ENCODE assay signal across 16 cellular contexts in the genomic region with DNA sequence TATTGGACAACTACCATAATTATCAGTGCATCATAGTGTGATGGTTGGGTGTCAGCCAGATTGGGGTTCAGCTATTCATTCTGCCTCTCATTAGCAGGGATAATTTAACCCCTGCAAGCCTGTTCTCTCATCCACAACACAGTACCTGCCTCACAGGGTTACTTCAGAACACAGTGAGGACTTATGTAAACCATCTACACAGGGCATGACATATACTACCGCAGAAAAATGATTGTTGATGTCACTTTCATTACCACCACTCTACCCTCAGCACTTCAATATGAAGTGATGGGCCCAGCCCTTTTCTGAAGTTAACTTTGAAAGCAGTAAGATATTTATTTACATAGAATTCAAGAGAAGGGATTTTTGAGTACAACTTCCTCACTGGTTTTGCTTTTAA. TPM values are rescaled to one million over a fixed set of nuclear protein-coding genes. Genes with fewer than 3 reads are reported as not detected.
DNase-seq lines count a peak whose midpoint lies in the region; ATAC-seq and TF ChIP-seq lines count a peak whose summit lies in the region.
"Had no signal": no experiment of that assay in that cellular context is flagged by ENCODE, and none has a peak within 500 bp of the region (broad histone marks: within the 10 kb centered on the region; RNA-seq: fewer than 3 reads in every experiment).

No MANE protein-coding gene starts in this region.

- H3K9me3 Mint-ChIP-seq in activated naive CD4-positive, alpha-beta T cell treated with anti-CD3 and anti-CD28 coated beads, Interleukin-2, amount 50 U/mL, for 24 hours: peaks cover 4% of the 10 kb centered on the region
- no peaks in the 10 kb centered on the region for H3K9me3 Mint-ChIP-seq in activated CD8-positive, alpha-beta T cell treated with anti-CD3 and anti-CD28 coated beads, Interleukin-2, amount 10 ng/mL, durations not matched to agents 7 days and 5 days (ENCODE audit: insufficient read depth)
- H3K9me3 Mint-ChIP-seq: activated B cell treated with CpG ODN at 0.5 μM for 24 hours; brain; stimulated activated naive B cell treated with anti-CD40 and anti-IgM and Interleukin-4, amounts not matched to agents 10 μg/mL and 1 μg/mL and 100 μg/mL, for 72 hours had no signal

- no peaks in the 10 kb centered on the region for H3K9me3 ChIP-seq in lower lobe of right lung
- H3K9me3 ChIP-seq in vagina: no peaks in the 10 kb centered on the region
- H3K9me3 ChIP-seq in colonic mucosa: no peaks in the 10 kb centered on the region

- no peak overlapping the region for H3K9ac ChIP-seq in colonic mucosa (ENCODE audit: low read depth in 2 of 2, low read length in 2 of 2)

- POLR2A ChIA-PET in activated CD8-positive, alpha-beta T cell treated with anti-CD3 and anti-CD28 coated beads, Interleukin-2, amount 10 ng/mL, durations not matched to agents 7 days and 5 days (lab: Charles Lee): interaction anchor here (1.0 to 9.9 kb wide), 4 partner anchors 10 to 119 kb away, joined by 3 to 223 read pairs (median 90); partner anchors contain the start of gene PRKCH

- H3K4me3 ChIP-seq in lower lobe of right lung (no peak overlapping the region), vagina (no peak overlapping the region), colonic mucosa (no peak overlapping the region)
- H3K4me3 ChIP-seq: hepatocyte had no signal

- no peak for TF ChIP-seq POLR2A in vagina (IDR thresholded peaks at IDR 0.05)

- H3K27me3 ChIP-seq in lower lobe of right lung (ENCODE audit: low read depth) (no peaks in the 10 kb centered on the region), vagina (no peaks in the 10 kb centered on the region), colonic mucosa (no peaks in the 10 kb centered on the region)
- H3K27me3 ChIP-seq: hepatocyte had no signal

- H3K36me3 ChIP-seq in lower lobe of right lung (no peaks in the 10 kb centered on the region), vagina (no peaks in the 10 kb centered on the region), colonic mucosa (no peaks in the 10 kb centered on the region)

- ATAC-seq in activated CD8-positive, alpha-beta T cell treated with anti-CD3 and anti-CD28 coated beads, Interleukin-2, amount 10 ng/mL, durations not matched to agents 7 days and 5 days: peak; percentile 45
- ATAC-seq in lower lobe of right lung: peak; percentile 67 to 68
- ATAC-seq: stimulated activated naive B cell treated with anti-CD40 and anti-IgM and Interleukin-4, amounts not matched to agents 10 μg/mL and 1 μg/mL and 100 μg/mL, for 72 hours had no signal

- peaks cover 11% of the 10 kb centered on the region for H3K36me3 Mint-ChIP-seq in activated naive CD4-positive, alpha-beta T cell treated with anti-CD3 and anti-CD28 coated beads, Interleukin-2, amount 50 U/mL, for 24 hours
- H3K36me3 Mint-ChIP-seq in activated CD8-positive, alpha-beta T cell treated with anti-CD3 and anti-CD28 coated beads, Interleukin-2, amount 10 ng/mL, durations not matched to agents 7 days and 5 days (ENCODE audit: low read depth): peaks cover 67% of the 10 kb centered on the region
- H3K36me3 Mint-ChIP-seq: brain; stimulated activated naive B cell treated with anti-CD40 and anti-IgM and Interleukin-4, amounts not matched to agents 10 μg/mL and 1 μg/mL and 100 μg/mL, for 72 hours had no signal

- peak overlapping the region; percentile 97 for H3K27ac Mint-ChIP-seq in activated naive CD4-positive, alpha-beta T cell treated with anti-CD3 and anti-CD28 coated beads, Interleukin-2, amount 50 U/mL, for 24 hours
- peak overlapping the region; percentile 88 for H3K27ac Mint-ChIP-seq in activated CD8-positive, alpha-beta T cell treated with anti-CD3 and anti-CD28 coated beads, Interleukin-2, amount 10 ng/mL, durations not matched to agents 7 days and 5 days
- H3K27ac Mint-ChIP-seq: activated B cell treated with CpG ODN at 0.5 μM for 24 hours; brain; stimulated activated naive B cell treated with anti-CD40 and anti-IgM and Interleukin-4, amounts not matched to agents 10 μg/mL and 1 μg/mL and 100 μg/mL, for 72 hours had no signal

- H3K27me3 Mint-ChIP-seq in activated naive CD4-positive, alpha-beta T cell treated with anti-CD3 and anti-CD28 coated beads, Interleukin-2, amount 50 U/mL, for 24 hours: no peaks in the 10 kb centered on the region
- H3K27me3 Mint-ChIP-seq in activated CD8-positive, alpha-beta T cell treated with anti-CD3 and anti-CD28 coated beads, Interleukin-2, amount 10 ng/mL, durations not matched to agents 7 days and 5 days (ENCODE audit: low read depth): no peaks in the 10 kb centered on the region
- H3K27me3 Mint-ChIP-seq: activated B cell treated with CpG ODN at 0.5 μM for 24 hours; stimulated activated naive B cell treated with anti-CD40 and anti-IgM and Interleukin-4, amounts not matched to agents 10 μg/mL and 1 μg/mL and 100 μg/mL, for 72 hours had no signal

- CTCF ChIA-PET in activated CD8-positive, alpha-beta T cell treated with anti-CD3 and anti-CD28 coated beads, Interleukin-2, amount 10 ng/mL, durations not matched to agents 7 days and 5 days (lab: Charles Lee): interaction anchor here (1.1 to 6.9 kb wide), 3 partner anchors 11 to 116 kb away, joined by 4 to 51 read pairs (median 22); partner anchors contain the start of gene PRKCH

- TF ChIP-seq CTCF in lower lobe of right lung (IDR thresholded peaks at IDR 0.05) (no peak), vagina (IDR thresholded peaks at IDR 0.05) (no peak), colonic mucosa (IDR thresholded peaks at IDR 0.05) (no peak)

- intact Hi-C loops in lower lobe of right lung (cut with DNase I) (no loop called here), vagina (cut with DNase I) (no loop called here), colonic mucosa (cut with DNase I) (no loop called here)

- H3K27ac ChIP-seq in lower lobe of right lung (peak overlapping the region; percentile 26), vagina (peak overlapping the region; percentile 56), colonic mucosa (no peak overlapping the region)
- H3K27ac ChIP-seq: hepatocyte had no signal

- H3K4me1 ChIP-seq in lower lobe of right lung: peaks cover 36% of the 10 kb centered on the region
- H3K4me1 ChIP-seq in vagina: peaks cover 30% of the 10 kb centered on the region
- no peaks in the 10 kb centered on the region for H3K4me1 ChIP-seq in colonic mucosa

- H3K4me1 Mint-ChIP-seq in activated naive CD4-positive, alpha-beta T cell treated with anti-CD3 and anti-CD28 coated beads, Interleukin-2, amount 50 U/mL, for 24 hours: peaks cover 85% of the 10 kb centered on the region
- peaks cover 85% of the 10 kb centered on the region for H3K4me1 Mint-ChIP-seq in activated CD8-positive, alpha-beta T cell treated with anti-CD3 and anti-CD28 coated beads, Interleukin-2, amount 10 ng/mL, durations not matched to agents 7 days and 5 days (ENCODE audit: low read depth)
- H3K4me1 Mint-ChIP-seq: activated B cell treated with CpG ODN at 0.5 μM for 24 hours; stimulated activated naive B cell treated with anti-CD40 and anti-IgM and Interleukin-4, amounts not matched to agents 10 μg/mL and 1 μg/mL and 100 μg/mL, for 72 hours had no signal

- no peak for DNase-seq in activated naive CD4-positive, alpha-beta T cell treated with Interleukin-2 at 50 U/mL for 16 hours
- DNase-seq in activated CD8-positive, alpha-beta T cell treated with anti-CD3 and anti-CD28 coated beads, Interleukin-2, amount 10 ng/mL, durations not matched to agents 7 days and 5 days: peak; percentile 55
- DNase-seq in lower lobe of right lung (no peak), vagina (ENCODE audit: extremely low spot score in 2 of 2) (no peak), cerebellum (ENCODE audit: low spot score) (no peak), colonic mucosa (no peak), NAMALWA (ENCODE audit: low spot score) (no peak)
- DNase-seq: activated B cell treated with CpG ODN at 0.5 μM for 24 hours; DMS 273 treated with DMSO at 0.1 percent for 48 hours; NCI-H2171 treated with DMSO at 0.1 percent for 48 hours; RPMI8226; stimulated activated naive B cell treated with anti-CD40 and anti-IgM and Interleukin-4, amounts not matched to agents 10 μg/mL and 1 μg/mL and 100 μg/mL, for 72 hours; SW 1271 had no signal

- peak overlapping the region; percentile 71 for H3K4me3 Mint-ChIP-seq in activated naive CD4-positive, alpha-beta T cell treated with anti-CD3 and anti-CD28 coated beads, Interleukin-2, amount 50 U/mL, for 24 hours
- peak overlapping the region; percentile 74 for H3K4me3 Mint-ChIP-seq in activated CD8-positive, alpha-beta T cell treated with anti-CD3 and anti-CD28 coated beads, Interleukin-2, amount 10 ng/mL, durations not matched to agents 7 days and 5 days
- H3K4me3 Mint-ChIP-seq: activated B cell treated with CpG ODN at 0.5 μM for 24 hours; brain; stimulated activated naive B cell treated with anti-CD40 and anti-IgM and Interleukin-4, amounts not matched to agents 10 μg/mL and 1 μg/mL and 100 μg/mL, for 72 hours had no signal

RNA-seq across cellular contexts. Expression of gene PRKCH, which starts 14.5 kb away (rescaled TPM):
- total RNA-seq in activated CD8-positive, alpha-beta T cell treated with anti-CD3 and anti-CD28 coated beads, Interleukin-2, amount 10 ng/mL, durations not matched to agents 7 days and 5 days: 100 to 1,000 TPM; 318 to 343 TPM
- total RNA-seq in lower lobe of right lung (60.9 TPM), vagina (43.0 TPM), cerebellum (11.0 TPM), colonic mucosa (10 to 100 TPM; 11.4 to 11.5 TPM)

RNA-seq across cellular contexts. Expression of gene TMEM30B, which starts 54.7 kb away (rescaled TPM):
- total RNA-seq in activated CD8-positive, alpha-beta T cell treated with anti-CD3 and anti-CD28 coated beads, Interleukin-2, amount 10 ng/mL, durations not matched to agents 7 days and 5 days: under 1 TPM; 0.52 to 0.66 TPM
- total RNA-seq in lower lobe of right lung (20.3 TPM), vagina (22.6 TPM), cerebellum (0.27 TPM), colonic mucosa (10 to 100 TPM; 68.2 to 77.1 TPM)
- total RNA-seq: activated B cell treated with CpG ODN at 0.5 μM for 24 hours had no signal

Comparison
In these comparisons a context has a peak if more than half of its experiments do, and no peak if none do; other contexts are left out.
1. RNA of gene TMEM30B, which starts 54.7 kb away (total RNA-seq): 68.2 to 77.1 TPM in colonic mucosa, 22.6 TPM in vagina (single experiment) and 20.3 TPM in lower lobe of right lung (single experiment); 0.52 to 0.66 TPM in activated CD8-positive, alpha-beta T cell treated with anti-CD3 and anti-CD28 coated beads, Interleukin-2, amount 10 ng/mL, durations not matched to agents 7 days and 5 days and 0.27 TPM in cerebellum (single experiment); every median in the first group is over 10 times any median in the second.